ENCODE assay signal across 29 cellular contexts in the genomic region with DNA sequence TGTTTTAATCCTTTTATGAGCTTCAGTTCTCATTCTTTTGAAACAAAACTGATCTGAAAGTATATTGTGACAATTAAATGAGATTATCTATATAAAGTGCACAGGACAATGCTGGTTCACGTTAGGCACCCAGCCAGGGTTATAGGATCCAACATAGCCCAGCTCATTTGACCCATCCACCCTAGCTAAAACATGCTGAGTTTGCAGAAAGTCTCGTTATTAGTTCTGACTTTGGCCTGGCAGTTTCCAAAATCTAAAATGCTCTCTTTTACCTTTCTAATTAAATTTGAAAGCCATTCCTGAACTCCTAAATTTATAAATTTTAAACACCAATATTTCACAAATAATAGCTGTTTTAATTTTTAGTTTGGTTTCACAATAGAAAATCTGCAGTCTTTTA.
"Had no signal": no experiment of that assay in that cellular context is flagged by ENCODE, and none has a peak within 500 bp of the region (broad histone marks: within the 10 kb centered on the region; RNA-seq: fewer than 3 reads in every experiment).

No MANE protein-coding gene starts in this region.

- H3K4me3 Mint-ChIP-seq: effector memory CD8-positive, alpha-beta T cell; endodermal cell; mesothelial cell of epicardium; naive B cell had no signal

- H3K4me1 ChIP-seq: esophagus squamous epithelium, gastrocnemius medialis, heart right ventricle, left lung, lower lobe of right lung had no signal

- H3K27ac ChIP-seq: coronary artery, dorsolateral prefrontal cortex, epithelial cell of prostate, esophagus squamous epithelium, gastrocnemius medialis, heart right ventricle, left lung, lower lobe of right lung had no signal

- H3K9me3 ChIP-seq: gastrocnemius medialis, lower lobe of right lung had no signal

- H3K27ac Mint-ChIP-seq: effector memory CD8-positive, alpha-beta T cell; endodermal cell; mesothelial cell of epicardium; naive B cell had no signal

- H3K27me3 ChIP-seq: dorsolateral prefrontal cortex, esophagus squamous epithelium, gastrocnemius medialis, heart right ventricle, left lung had no signal

- H3K36me3 Mint-ChIP-seq: mesothelial cell of epicardium had no signal

- H3K4me3 ChIP-seq: coronary artery, dorsolateral prefrontal cortex, esophagus squamous epithelium, gastrocnemius medialis, heart right ventricle, left lung, lower lobe of right lung, mucosa of descending colon had no signal

- ATAC-seq: effector memory CD8-positive, alpha-beta T cell; esophagus mucosa; gastrocnemius medialis; heart right ventricle; left cardiac atrium; left lung; left ventricle myocardium superior; lower lobe of right lung; mucosa of descending colon had no signal

- H3K36me3 ChIP-seq: esophagus squamous epithelium, gastrocnemius medialis, heart right ventricle, left lung, lower lobe of right lung had no signal

- DNase-seq: dermis blood vessel endothelial cell; dorsolateral prefrontal cortex; effector CD8-positive, alpha-beta T cell; effector memory CD8-positive, alpha-beta T cell; endodermal cell; erythroblast; esophagus squamous epithelium; foreskin fibroblast; foreskin melanocyte; gastrocnemius medialis; glutamatergic neuron; head of caudate nucleus; heart right ventricle; hippocampal formation; left cardiac atrium; left lung; left ventricle myocardium superior; lower lobe of right lung; mesenchymal stem cell; mucosa of descending colon; naive B cell had no signal

- FAIRE-seq: colon, endometrium, islet of Langerhans, keratinocyte had no signal

- H3K4me1 Mint-ChIP-seq: naive B cell had no signal

- H3K27me3 Mint-ChIP-seq: effector memory CD8-positive, alpha-beta T cell; naive B cell had no signal
